27 cellular contexts compared by ENCODE assay signal in the genomic region with DNA sequence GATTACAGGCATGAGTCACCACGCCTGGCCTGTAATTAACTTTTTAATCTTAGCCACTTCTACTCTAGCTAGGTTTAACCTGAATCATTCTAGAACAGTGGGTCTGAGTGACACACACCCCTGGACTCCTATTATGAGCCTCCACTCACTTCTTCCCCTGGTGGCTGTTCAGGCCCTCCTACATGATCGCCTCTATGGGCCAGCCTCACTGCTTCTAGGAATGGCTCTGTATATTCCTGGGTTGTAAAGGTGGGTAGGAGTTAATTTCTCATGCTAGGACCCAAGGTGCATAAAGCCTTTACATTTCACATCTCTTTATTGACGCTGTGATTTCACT. TPM values are rescaled to one million over a fixed set of nuclear protein-coding genes. Genes with fewer than 3 reads are reported as not detected.
DNase-seq lines count a peak whose midpoint lies in the region; ATAC-seq and TF ChIP-seq lines count a peak whose summit lies in the region.
"Had no signal": no experiment of that assay in that cellular context is flagged by ENCODE, and none has a peak within 500 bp of the region (broad histone marks: within the 10 kb centered on the region; RNA-seq: fewer than 3 reads in every experiment).

No MANE protein-coding gene starts in this region.

- no peaks in the 10 kb centered on the region for H3K36me3 ChIP-seq in psoas muscle (ENCODE audit: insufficient read depth in 1 of 2, low read depth in 1 of 2)
- H3K36me3 ChIP-seq in uterus: no peaks in the 10 kb centered on the region
- H3K36me3 ChIP-seq: BLaER1 treated with 17β-estradiol and CSF1 and Interleukin-3, amounts not matched to agents 10 nM and 100 nM; SJCRH30 had no signal

- TF ChIP-seq CTCF in psoas muscle (IDR thresholded peaks at IDR 0.05) (no peak), uterus (IDR thresholded peaks at IDR 0.05) (no peak), natural killer cell (IDR thresholded peaks at IDR 0.05) (no peak)

- no peaks in the 10 kb centered on the region for H3K36me3 Mint-ChIP-seq in natural killer cell
- H3K36me3 Mint-ChIP-seq: IgD-negative memory B cell had no signal

- H3K4me3 ChIP-seq in psoas muscle: no peak overlapping the region
- no peak overlapping the region for H3K4me3 ChIP-seq in uterus
- H3K4me3 ChIP-seq: BLaER1 treated with 17β-estradiol and CSF1 and Interleukin-3, amounts not matched to agents 10 nM and 100 nM; SJCRH30 had no signal

- peaks cover 5% of the 10 kb centered on the region for H3K4me1 ChIP-seq in psoas muscle
- no peaks in the 10 kb centered on the region for H3K4me1 ChIP-seq in uterus
- H3K4me1 ChIP-seq: Caco-2, SJCRH30 had no signal

- no peak overlapping the region for H3K4me3 Mint-ChIP-seq in stimulated activated naive CD8-positive, alpha-beta T cell treated with anti-CD3 and anti-CD28 coated beads, Interleukin-15, amount 100 ng/mL, for 72 hours
- no peak overlapping the region for H3K4me3 Mint-ChIP-seq in natural killer cell
- H3K4me3 Mint-ChIP-seq: CD4-positive, alpha-beta T cell; IgD-negative memory B cell had no signal

- intact Hi-C loops in psoas muscle (cut with DNase I) (no loop called here), uterus (cut with DNase I; ENCODE audit: low total_unique reads) (no loop called here), natural killer cell (cut with micrococcal nuclease) (no loop called here)

- no peak for TF ChIP-seq POLR2A in uterus (IDR thresholded peaks at IDR 0.05)

- no peaks in the 10 kb centered on the region for H3K9me3 ChIP-seq in psoas muscle
- no peaks in the 10 kb centered on the region for H3K9me3 ChIP-seq in uterus
- H3K9me3 ChIP-seq: Caco-2, SJCRH30 had no signal

- no peaks in the 10 kb centered on the region for H3K9me3 Mint-ChIP-seq in stimulated activated naive CD8-positive, alpha-beta T cell treated with anti-CD3 and anti-CD28 coated beads, Interleukin-15, amount 100 ng/mL, for 72 hours
- no peaks in the 10 kb centered on the region for H3K9me3 Mint-ChIP-seq in natural killer cell
- H3K9me3 Mint-ChIP-seq: CD4-positive, alpha-beta T cell had no signal

- WGBS in psoas muscle, 3 donors: 97 to 100% (median 98%) methylated on average over 3 of the region's 3 CpGs

- peak overlapping the region; percentile 68 for H3K27ac ChIP-seq in psoas muscle
- no peak overlapping the region for H3K27ac ChIP-seq in uterus
- H3K27ac ChIP-seq: BLaER1 treated with 17β-estradiol and CSF1 and Interleukin-3, amounts not matched to agents 10 nM and 100 nM; SJCRH30 had no signal

- peak; percentile 46 for ATAC-seq in stimulated activated naive CD8-positive, alpha-beta T cell treated with anti-CD3 and anti-CD28 coated beads, Interleukin-15, amount 100 ng/mL, for 72 hours
- ATAC-seq in stimulated activated naive CD8-positive, alpha-beta T cell treated with anti-CD3 and anti-CD28 coated beads, Interleukin-15, Interleukin-2, amounts not matched to agents 100 U/mL and 50 U/mL, for 24 hours: no peak
- ATAC-seq in psoas muscle: peak in 3 of 4 donors; percentile 35 to 66 (median 43)
- ATAC-seq in GM21786 (IDR thresholded peaks at IDR 0.05; ENCODE audit: unreplicated experiment): no peak
- ATAC-seq in natural killer cell: no peak
- ATAC-seq: Right ventricle myocardium inferior, SK-N-SH treated with all-trans-retinoic acid at 6 μM for 48 hours had no signal

- no peaks in the 10 kb centered on the region for H3K27me3 Mint-ChIP-seq in stimulated activated naive CD8-positive, alpha-beta T cell treated with anti-CD3 and anti-CD28 coated beads, Interleukin-15, amount 100 ng/mL, for 72 hours
- peaks cover 7 to 11% of the 10 kb centered on the region in 2 donors for H3K27me3 Mint-ChIP-seq in natural killer cell (ENCODE audit: low read depth in 2 of 2)
- H3K27me3 Mint-ChIP-seq: CD4-positive, alpha-beta T cell had no signal

- H3K27me3 ChIP-seq in psoas muscle (ENCODE audit: insufficient read depth in 3 of 3, low read length in 2 of 3) (no peaks in the 10 kb centered on the region), uterus (no peaks in the 10 kb centered on the region)
- H3K27me3 ChIP-seq: BLaER1 treated with 17β-estradiol and CSF1 and Interleukin-3, amounts not matched to agents 10 nM and 100 nM; SJCRH30 had no signal

- no peak overlapping the region for H3K27ac Mint-ChIP-seq in stimulated activated naive CD8-positive, alpha-beta T cell treated with anti-CD3 and anti-CD28 coated beads, Interleukin-15, amount 100 ng/mL, for 72 hours
- H3K27ac Mint-ChIP-seq in natural killer cell: no peak overlapping the region
- H3K27ac Mint-ChIP-seq: CD4-positive, alpha-beta T cell; IgD-negative memory B cell had no signal

- DNase-seq in stimulated activated naive CD8-positive, alpha-beta T cell treated with anti-CD3 and anti-CD28 coated beads, Interleukin-15, amount 100 ng/mL, for 72 hours: no peak
- DNase-seq in stimulated activated naive CD8-positive, alpha-beta T cell treated with anti-CD3 and anti-CD28 coated beads, Interleukin-15, Interleukin-2, amounts not matched to agents 100 U/mL and 50 U/mL, for 24 hours: no peak
- peak; percentile 51 for DNase-seq in RKO (ENCODE audit: low spot score)
- DNase-seq in psoas muscle: no peak
- DNase-seq in uterus: no peak
- DNase-seq in natural killer cell: no peak
- DNase-seq: AML-193; Caco-2; CD4-positive, alpha-beta T cell; EL; GF-D8; Karpas-422; NCI-H1092 treated with DMSO at 0.1 percent for 48 hours; NCI-H1436; NCI-H187; NCI-H2081 treated with DMSO at 0.1 percent for 48 hours; NCI-H2171; NCI-H226; NCI-H510A; SJCRH30 had no signal

- peaks cover 8% of the 10 kb centered on the region for H3K4me1 Mint-ChIP-seq in stimulated activated naive CD8-positive, alpha-beta T cell treated with anti-CD3 and anti-CD28 coated beads, Interleukin-15, amount 100 ng/mL, for 72 hours
- H3K4me1 Mint-ChIP-seq in natural killer cell: no peaks in the 10 kb centered on the region

RNA-seq across cellular contexts. Expression of a gene that starts 8.0 kb away (rescaled TPM):
- not detected for total RNA-seq in psoas muscle
- not detected for polyA plus RNA-seq in psoas muscle
- total RNA-seq in uterus: not detected
- not detected for total RNA-seq in natural killer cell
- total RNA-seq: Caco-2; CD4-positive, alpha-beta T cell; Right ventricle myocardium inferior; RPMI7951; SJCRH30 had no signal
- polyA plus RNA-seq: AG04450, IgD-negative memory B cell had no signal

RNA-seq across cellular contexts. Expression of a gene that starts 9.2 kb away (rescaled TPM):
- total RNA-seq in psoas muscle: not detected
- polyA plus RNA-seq in psoas muscle: not detected
- total RNA-seq in uterus: not detected
- total RNA-seq in natural killer cell: not detected
- total RNA-seq: Caco-2; CD4-positive, alpha-beta T cell; Right ventricle myocardium inferior; RPMI7951; SJCRH30 had no signal
- polyA plus RNA-seq: AG04450, IgD-negative memory B cell had no signal

Comparison
In these comparisons a context has a peak if more than half of its experiments do, and no peak if none do; other contexts are left out.
1. ATAC-seq: peak in stimulated activated naive CD8-positive, alpha-beta T cell treated with anti-CD3 and anti-CD28 coated beads, Interleukin-15, amount 100 ng/mL, for 72 hours (single experiment) and psoas muscle (3 of 4); none in stimulated activated naive CD8-positive, alpha-beta T cell treated with anti-CD3 and anti-CD28 coated beads, Interleukin-15, Interleukin-2, amounts not matched to agents 100 U/mL and 50 U/mL, for 24 hours (single experiment), GM21786 (single experiment) and natural killer cell (0 of 3).